Comparison of ENCODE assay signal across 1 cellular context in genomic region chr6:137722749-137723272, GRCh38.
TF ChIP-seq lines count a peak whose summit lies in the region.

No MANE protein-coding gene starts in this region.

TF ChIP-seq in K562, 482 proteins besides CTCF, POLR2A, EP300 and RAD21 (continued from another document and continues in another):
- TF ChIP-seq ZBTB11 (CRISPR knock-in tag; IDR thresholded peaks at IDR 0.05) (no peak), ZNF316 (IDR thresholded peaks at IDR 0.05) (peak; percentile 91), JUND (IDR thresholded peaks at IDR 0.05; ENCODE audit: borderline replicate concordance, low read depth, low read length) (no peak), JUND (tag; IDR thresholded peaks at IDR 0.05; ENCODE audit: borderline replicate concordance, low read depth, low read length) (peak; percentile 26; the same call in 2 of the 3 replicates), MAFG (tag; conservative IDR thresholded peaks at IDR 0.05) (peak; percentile 92), ZNF41 (CRISPR knock-in tag; conservative IDR thresholded peaks at IDR 0.05) (no peak), ZNF589 (CRISPR knock-in tag; IDR thresholded peaks at IDR 0.05; ENCODE audit: low read depth) (no peak), C11orf30 (IDR thresholded peaks at IDR 0.05; ENCODE audit: low read depth) (peak; percentile 90), MED1 (CRISPR knock-in tag; IDR thresholded peaks at IDR 0.05; ENCODE audit: borderline replicate concordance) (no peak), NFYB (IDR thresholded peaks at IDR 0.05; ENCODE audit: extremely low read depth, insufficient read length) (no peak), TFAM (CRISPR knock-in tag; conservative IDR thresholded peaks at IDR 0.05) (no peak), ZKSCAN1 (IDR thresholded peaks at IDR 0.05; ENCODE audit: low read depth, low read length) (no peak), NFXL1 (CRISPR knock-in tag; IDR thresholded peaks at IDR 0.05) (no peak), ZNF668 (CRISPR knock-in tag; IDR thresholded peaks at IDR 0.05) (no peak), NEUROD1 (IDR thresholded peaks at IDR 0.05; ENCODE audit: borderline replicate concordance, low read depth, low read length, partially characterized antibody) (no peak), SMAD4 (CRISPR knock-in tag; conservative IDR thresholded peaks at IDR 0.05) (0 out of 2 replicates have a peak, but pooled peaks have one; percentile 46), CBX8 (IDR thresholded peaks at IDR 0.05; ENCODE audit: borderline replicate concordance, extremely low read depth, low read depth, low read length, poor library complexity, severe bottlenecking) (no peak), HNRNPL (IDR thresholded peaks at IDR 0.05; ENCODE audit: low read depth, low read length) (no peak), CREB3L1 (IDR thresholded peaks at IDR 0.05; ENCODE audit: borderline replicate concordance, low read depth) (no peak), ZNF408 (CRISPR knock-in tag; IDR thresholded peaks at IDR 0.05; ENCODE audit: low read depth) (no peak), PRDM10 (IDR thresholded peaks at IDR 0.05; ENCODE audit: partially characterized antibody) (no peak), ZNF449 (CRISPR knock-in tag; IDR thresholded peaks at IDR 0.05) (no peak), CSDE1 (IDR thresholded peaks at IDR 0.05) (no peak), ZBTB5 (IDR thresholded peaks at IDR 0.05) (peak; percentile 78; the same call in 1 of the 2 replicates), MAFK (IDR thresholded peaks at IDR 0.05; ENCODE audit: low read length) (peak; percentile 55; the same call in 1 of the 2 replicates), CTBP1 (IDR thresholded peaks at IDR 0.05; ENCODE audit: borderline replicate concordance) (no peak), TAF7 (tag; IDR thresholded peaks at IDR 0.05) (no peak), ZBTB17 (CRISPR knock-in tag; IDR thresholded peaks at IDR 0.05) (0 out of 2 replicates have a peak, but pooled peaks have one; percentile 32), PKNOX1 (IDR thresholded peaks at IDR 0.05) (no peak), POLR3G (IDR thresholded peaks at IDR 0.05; ENCODE audit: extremely low read depth, insufficient read length, insufficient replicate concordance) (no peak), CREB3 (tag; conservative IDR thresholded peaks at IDR 0.05; ENCODE audit: low read depth) (no peak), ZNF592 (IDR thresholded peaks at IDR 0.05) (peak; percentile 78; the same call in 1 of the 2 replicates), EGR1 (conservative IDR thresholded peaks at IDR 0.05) (no peak), KLF10 (CRISPR knock-in tag; IDR thresholded peaks at IDR 0.05) (no peak), USF1 (CRISPR knock-in tag; IDR thresholded peaks at IDR 0.05) (no peak), TRIM24 (IDR thresholded peaks at IDR 0.05) (peak in 1 of 2 experiments; percentile 80; a peak in 1 of 4 replicates), CBFB (CRISPR knock-in tag; IDR thresholded peaks at IDR 0.05) (no peak), EWSR1 (IDR thresholded peaks at IDR 0.05; ENCODE audit: borderline replicate concordance, low read depth, partially characterized antibody) (no peak)
